ENCODE assay signal across 2 cellular contexts in the genomic region with DNA sequence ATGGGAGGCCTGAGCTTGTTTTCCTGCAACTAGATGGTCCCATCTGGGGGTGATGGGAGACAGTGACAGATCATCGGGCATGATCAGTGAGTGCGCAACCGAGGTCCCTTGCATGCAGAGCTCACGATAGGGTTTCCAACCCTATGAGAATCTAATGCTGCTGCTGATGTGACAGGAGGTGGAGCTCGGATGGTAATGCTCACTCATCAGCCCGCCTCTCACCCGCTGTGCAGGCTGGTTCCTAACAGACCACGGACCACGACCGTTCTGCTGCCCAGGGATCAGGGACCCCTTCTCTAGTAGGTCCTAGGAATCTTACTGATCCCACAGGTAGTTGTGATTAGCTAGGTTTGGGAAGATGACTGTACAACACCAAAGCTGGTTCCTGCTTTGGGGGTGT.
TF ChIP-seq lines count a peak whose summit lies in the region.

No MANE protein-coding gene starts in this region.

TF ChIP-seq in GM23338, 12 proteins besides CTCF, POLR2A, EP300 and RAD21 (continued from another document):
- TF ChIP-seq, protein P1, sequence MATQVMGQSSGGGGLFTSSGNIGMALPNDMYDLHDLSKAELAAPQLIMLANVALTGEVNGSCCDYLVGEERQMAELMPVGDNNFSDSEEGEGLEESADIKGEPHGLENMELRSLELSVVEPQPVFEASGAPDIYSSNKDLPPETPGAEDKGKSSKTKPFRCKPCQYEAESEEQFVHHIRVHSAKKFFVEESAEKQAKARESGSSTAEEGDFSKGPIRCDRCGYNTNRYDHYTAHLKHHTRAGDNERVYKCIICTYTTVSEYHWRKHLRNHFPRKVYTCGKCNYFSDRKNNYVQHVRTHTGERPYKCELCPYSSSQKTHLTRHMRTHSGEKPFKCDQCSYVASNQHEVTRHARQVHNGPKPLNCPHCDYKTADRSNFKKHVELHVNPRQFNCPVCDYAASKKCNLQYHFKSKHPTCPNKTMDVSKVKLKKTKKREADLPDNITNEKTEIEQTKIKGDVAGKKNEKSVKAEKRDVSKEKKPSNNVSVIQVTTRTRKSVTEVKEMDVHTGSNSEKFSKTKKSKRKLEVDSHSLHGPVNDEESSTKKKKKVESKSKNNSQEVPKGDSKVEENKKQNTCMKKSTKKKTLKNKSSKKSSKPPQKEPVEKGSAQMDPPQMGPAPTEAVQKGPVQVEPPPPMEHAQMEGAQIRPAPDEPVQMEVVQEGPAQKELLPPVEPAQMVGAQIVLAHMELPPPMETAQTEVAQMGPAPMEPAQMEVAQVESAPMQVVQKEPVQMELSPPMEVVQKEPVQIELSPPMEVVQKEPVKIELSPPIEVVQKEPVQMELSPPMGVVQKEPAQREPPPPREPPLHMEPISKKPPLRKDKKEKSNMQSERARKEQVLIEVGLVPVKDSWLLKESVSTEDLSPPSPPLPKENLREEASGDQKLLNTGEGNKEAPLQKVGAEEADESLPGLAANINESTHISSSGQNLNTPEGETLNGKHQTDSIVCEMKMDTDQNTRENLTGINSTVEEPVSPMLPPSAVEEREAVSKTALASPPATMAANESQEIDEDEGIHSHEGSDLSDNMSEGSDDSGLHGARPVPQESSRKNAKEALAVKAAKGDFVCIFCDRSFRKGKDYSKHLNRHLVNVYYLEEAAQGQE (IDR thresholded peaks at IDR 0.05; ENCODE audit: unreplicated experiment) = no peak

TF ChIP-seq in WTC11, 78 proteins besides CTCF, POLR2A, EP300 and RAD21 (continued from another document):
- TF ChIP-seq, protein P2, sequence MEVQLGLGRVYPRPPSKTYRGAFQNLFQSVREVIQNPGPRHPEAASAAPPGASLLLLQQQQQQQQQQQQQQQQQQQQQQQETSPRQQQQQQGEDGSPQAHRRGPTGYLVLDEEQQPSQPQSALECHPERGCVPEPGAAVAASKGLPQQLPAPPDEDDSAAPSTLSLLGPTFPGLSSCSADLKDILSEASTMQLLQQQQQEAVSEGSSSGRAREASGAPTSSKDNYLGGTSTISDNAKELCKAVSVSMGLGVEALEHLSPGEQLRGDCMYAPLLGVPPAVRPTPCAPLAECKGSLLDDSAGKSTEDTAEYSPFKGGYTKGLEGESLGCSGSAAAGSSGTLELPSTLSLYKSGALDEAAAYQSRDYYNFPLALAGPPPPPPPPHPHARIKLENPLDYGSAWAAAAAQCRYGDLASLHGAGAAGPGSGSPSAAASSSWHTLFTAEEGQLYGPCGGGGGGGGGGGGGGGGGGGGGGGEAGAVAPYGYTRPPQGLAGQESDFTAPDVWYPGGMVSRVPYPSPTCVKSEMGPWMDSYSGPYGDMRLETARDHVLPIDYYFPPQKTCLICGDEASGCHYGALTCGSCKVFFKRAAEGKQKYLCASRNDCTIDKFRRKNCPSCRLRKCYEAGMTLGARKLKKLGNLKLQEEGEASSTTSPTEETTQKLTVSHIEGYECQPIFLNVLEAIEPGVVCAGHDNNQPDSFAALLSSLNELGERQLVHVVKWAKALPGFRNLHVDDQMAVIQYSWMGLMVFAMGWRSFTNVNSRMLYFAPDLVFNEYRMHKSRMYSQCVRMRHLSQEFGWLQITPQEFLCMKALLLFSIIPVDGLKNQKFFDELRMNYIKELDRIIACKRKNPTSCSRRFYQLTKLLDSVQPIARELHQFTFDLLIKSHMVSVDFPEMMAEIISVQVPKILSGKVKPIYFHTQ (CRISPR knock-in tag; IDR thresholded peaks at IDR 0.05) = no peak
- TF ChIP-seq, protein P3, sequence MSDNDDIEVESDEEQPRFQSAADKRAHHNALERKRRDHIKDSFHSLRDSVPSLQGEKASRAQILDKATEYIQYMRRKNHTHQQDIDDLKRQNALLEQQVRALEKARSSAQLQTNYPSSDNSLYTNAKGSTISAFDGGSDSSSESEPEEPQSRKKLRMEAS (CRISPR knock-in tag; IDR thresholded peaks at IDR 0.05) = no peak
- TF ChIP-seq ZNF138 (CRISPR knock-in tag; conservative IDR thresholded peaks at IDR 0.05) (no peak), GRHL2 (CRISPR knock-in tag; IDR thresholded peaks at IDR 0.05; ENCODE audit: insufficient replicate concordance, severe bottlenecking) (no peak), SMAD4 (CRISPR knock-in tag; IDR thresholded peaks at IDR 0.05) (no peak), JAZF1 (CRISPR knock-in tag; IDR thresholded peaks at IDR 0.05) (no peak)
- TF ChIP-seq, protein P4, sequence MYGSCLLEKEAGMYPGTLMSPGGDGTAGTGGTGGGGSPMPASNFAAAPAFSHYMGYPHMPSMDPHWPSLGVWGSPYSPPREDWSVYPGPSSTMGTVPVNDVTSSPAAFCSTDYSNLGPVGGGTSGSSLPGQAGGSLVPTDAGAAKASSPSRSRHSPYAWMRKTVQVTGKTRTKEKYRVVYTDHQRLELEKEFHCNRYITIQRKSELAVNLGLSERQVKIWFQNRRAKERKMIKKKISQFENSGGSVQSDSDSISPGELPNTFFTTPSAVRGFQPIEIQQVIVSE (CRISPR knock-in tag; IDR thresholded peaks at IDR 0.05; ENCODE audit: borderline replicate concordance) = no peak
